Comparison of ENCODE assay signal across 14 cellular contexts in genomic region chr2:64251497-64252277, GRCh38.
"Had no signal": no experiment of that assay in that cellular context is flagged by ENCODE, and none has a peak within 500 bp of the region (broad histone marks: within the 10 kb centered on the region; RNA-seq: fewer than 3 reads in every experiment).

No MANE protein-coding gene starts in this region.

- H3K9me3 ChIP-seq: sigmoid colon, thoracic aorta, upper lobe of left lung had no signal

- DNase-seq: activated CD4-positive, alpha-beta memory T cell treated with anti-CD3 and anti-CD28 coated beads, Interleukin-2, amount 10 ng/mL, durations not matched to agents 7 days and 5 days; activated CD4-positive, alpha-beta T cell treated with anti-CD3 and anti-CD28 coated beads for 36 hours; activated CD8-positive, alpha-beta memory T cell treated with anti-CD3 and anti-CD28 coated beads, Interleukin-2, amount 10 ng/mL, durations not matched to agents 7 days and 5 days; activated naive CD4-positive, alpha-beta T cell treated with Interleukin-2 at 50 U/mL for 16 hours; activated naive CD8-positive, alpha-beta T cell treated with anti-CD3 and anti-CD28 coated beads, Interleukin-2, amount 10 ng/mL, durations not matched to agents 7 days and 5 days; activated T-cell treated with anti-CD3 and anti-CD28 coated beads, Interleukin-2, amount 50 U/mL, for 1 hour; foreskin keratinocyte; kidney; nephron progenitor cell; sigmoid colon; stimulated activated naive B cell treated with anti-CD40 and anti-IgM and Interleukin-4, amounts not matched to agents 10 μg/mL and 1 μg/mL and 100 μg/mL, for 72 hours; upper lobe of left lung had no signal

- H3K27me3 ChIP-seq: foreskin keratinocyte, sigmoid colon, upper lobe of left lung had no signal

- H3K27ac ChIP-seq: cardiac muscle cell, foreskin keratinocyte, sigmoid colon, thoracic aorta, upper lobe of left lung had no signal

- H3K4me3 ChIP-seq: cardiac muscle cell, sigmoid colon, thoracic aorta, upper lobe of left lung had no signal

- H3K36me3 ChIP-seq: cardiac muscle cell, sigmoid colon, thoracic aorta, upper lobe of left lung had no signal

- H3K4me1 ChIP-seq: foreskin keratinocyte, upper lobe of left lung had no signal
